1 cellular context compared by ENCODE assay signal in genomic region chr15:76931397-76932089, GRCh38.
TF ChIP-seq lines count a peak whose summit lies in the region.

A gene with protein sequence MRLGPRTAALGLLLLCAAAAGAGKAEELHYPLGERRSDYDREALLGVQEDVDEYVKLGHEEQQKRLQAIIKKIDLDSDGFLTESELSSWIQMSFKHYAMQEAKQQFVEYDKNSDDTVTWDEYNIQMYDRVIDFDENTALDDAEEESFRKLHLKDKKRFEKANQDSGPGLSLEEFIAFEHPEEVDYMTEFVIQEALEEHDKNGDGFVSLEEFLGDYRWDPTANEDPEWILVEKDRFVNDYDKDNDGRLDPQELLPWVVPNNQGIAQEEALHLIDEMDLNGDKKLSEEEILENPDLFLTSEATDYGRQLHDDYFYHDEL (plus strand): TSS chr15:76931749. CDS start chr15:76931842, 93 bp downstream.

TF ChIP-seq in HepG2, 621 proteins besides CTCF, POLR2A, EP300 and RAD21 (continued from another document and continues in another):
- TF ChIP-seq, protein P1, sequence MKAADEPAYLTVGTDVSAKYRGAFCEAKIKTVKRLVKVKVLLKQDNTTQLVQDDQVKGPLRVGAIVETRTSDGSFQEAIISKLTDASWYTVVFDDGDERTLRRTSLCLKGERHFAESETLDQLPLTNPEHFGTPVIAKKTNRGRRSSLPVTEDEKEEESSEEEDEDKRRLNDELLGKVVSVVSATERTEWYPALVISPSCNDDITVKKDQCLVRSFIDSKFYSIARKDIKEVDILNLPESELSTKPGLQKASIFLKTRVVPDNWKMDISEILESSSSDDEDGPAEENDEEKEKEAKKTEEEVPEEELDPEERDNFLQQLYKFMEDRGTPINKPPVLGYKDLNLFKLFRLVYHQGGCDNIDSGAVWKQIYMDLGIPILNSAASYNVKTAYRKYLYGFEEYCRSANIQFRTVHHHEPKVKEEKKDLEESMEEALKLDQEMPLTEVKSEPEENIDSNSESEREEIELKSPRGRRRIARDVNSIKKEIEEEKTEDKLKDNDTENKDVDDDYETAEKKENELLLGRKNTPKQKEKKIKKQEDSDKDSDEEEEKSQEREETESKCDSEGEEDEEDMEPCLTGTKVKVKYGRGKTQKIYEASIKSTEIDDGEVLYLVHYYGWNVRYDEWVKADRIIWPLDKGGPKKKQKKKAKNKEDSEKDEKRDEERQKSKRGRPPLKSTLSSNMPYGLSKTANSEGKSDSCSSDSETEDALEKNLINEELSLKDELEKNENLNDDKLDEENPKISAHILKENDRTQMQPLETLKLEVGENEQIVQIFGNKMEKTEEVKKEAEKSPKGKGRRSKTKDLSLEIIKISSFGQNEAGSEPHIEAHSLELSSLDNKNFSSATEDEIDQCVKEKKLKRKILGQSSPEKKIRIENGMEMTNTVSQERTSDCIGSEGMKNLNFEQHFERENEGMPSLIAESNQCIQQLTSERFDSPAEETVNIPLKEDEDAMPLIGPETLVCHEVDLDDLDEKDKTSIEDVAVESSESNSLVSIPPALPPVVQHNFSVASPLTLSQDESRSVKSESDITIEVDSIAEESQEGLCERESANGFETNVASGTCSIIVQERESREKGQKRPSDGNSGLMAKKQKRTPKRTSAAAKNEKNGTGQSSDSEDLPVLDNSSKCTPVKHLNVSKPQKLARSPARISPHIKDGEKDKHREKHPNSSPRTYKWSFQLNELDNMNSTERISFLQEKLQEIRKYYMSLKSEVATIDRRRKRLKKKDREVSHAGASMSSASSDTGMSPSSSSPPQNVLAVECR (CRISPR knock-in tag; IDR thresholded peaks at IDR 0.05; ENCODE audit: borderline replicate concordance) = peak; percentile 82
- no peak for TF ChIP-seq CC2D1A (CRISPR knock-in tag; IDR thresholded peaks at IDR 0.05)
- TF ChIP-seq RORA (CRISPR knock-in tag; IDR thresholded peaks at IDR 0.05) = no peak
- peak; percentile 53 for TF ChIP-seq HNRNPK (IDR thresholded peaks at IDR 0.05; ENCODE audit: low read depth, low read length, poor library complexity, severe bottlenecking)
- no peak for TF ChIP-seq ZNF34 (CRISPR knock-in tag; IDR thresholded peaks at IDR 0.05; ENCODE audit: borderline replicate concordance)
- TF ChIP-seq ZNF737 (CRISPR knock-in tag; IDR thresholded peaks at IDR 0.05; ENCODE audit: borderline replicate concordance) = no peak
- TF ChIP-seq CBX2 (IDR thresholded peaks at IDR 0.05; ENCODE audit: low read depth, low read length) = no peak
- TF ChIP-seq CBX2 (CRISPR knock-in tag; IDR thresholded peaks at IDR 0.05; ENCODE audit: low read depth) = no peak
- no peak for TF ChIP-seq HOXA7 (CRISPR knock-in tag; IDR thresholded peaks at IDR 0.05)
- TF ChIP-seq AGO1 (IDR thresholded peaks at IDR 0.05; ENCODE audit: low read depth, low read length, poor library complexity, severe bottlenecking) = no peak
- TF ChIP-seq ZNF33A (CRISPR knock-in tag; IDR thresholded peaks at IDR 0.05; ENCODE audit: borderline replicate concordance) = no peak
- TF ChIP-seq ZNF644 (CRISPR knock-in tag; IDR thresholded peaks at IDR 0.05; ENCODE audit: low read depth) = no peak
- TF ChIP-seq, protein P2, sequence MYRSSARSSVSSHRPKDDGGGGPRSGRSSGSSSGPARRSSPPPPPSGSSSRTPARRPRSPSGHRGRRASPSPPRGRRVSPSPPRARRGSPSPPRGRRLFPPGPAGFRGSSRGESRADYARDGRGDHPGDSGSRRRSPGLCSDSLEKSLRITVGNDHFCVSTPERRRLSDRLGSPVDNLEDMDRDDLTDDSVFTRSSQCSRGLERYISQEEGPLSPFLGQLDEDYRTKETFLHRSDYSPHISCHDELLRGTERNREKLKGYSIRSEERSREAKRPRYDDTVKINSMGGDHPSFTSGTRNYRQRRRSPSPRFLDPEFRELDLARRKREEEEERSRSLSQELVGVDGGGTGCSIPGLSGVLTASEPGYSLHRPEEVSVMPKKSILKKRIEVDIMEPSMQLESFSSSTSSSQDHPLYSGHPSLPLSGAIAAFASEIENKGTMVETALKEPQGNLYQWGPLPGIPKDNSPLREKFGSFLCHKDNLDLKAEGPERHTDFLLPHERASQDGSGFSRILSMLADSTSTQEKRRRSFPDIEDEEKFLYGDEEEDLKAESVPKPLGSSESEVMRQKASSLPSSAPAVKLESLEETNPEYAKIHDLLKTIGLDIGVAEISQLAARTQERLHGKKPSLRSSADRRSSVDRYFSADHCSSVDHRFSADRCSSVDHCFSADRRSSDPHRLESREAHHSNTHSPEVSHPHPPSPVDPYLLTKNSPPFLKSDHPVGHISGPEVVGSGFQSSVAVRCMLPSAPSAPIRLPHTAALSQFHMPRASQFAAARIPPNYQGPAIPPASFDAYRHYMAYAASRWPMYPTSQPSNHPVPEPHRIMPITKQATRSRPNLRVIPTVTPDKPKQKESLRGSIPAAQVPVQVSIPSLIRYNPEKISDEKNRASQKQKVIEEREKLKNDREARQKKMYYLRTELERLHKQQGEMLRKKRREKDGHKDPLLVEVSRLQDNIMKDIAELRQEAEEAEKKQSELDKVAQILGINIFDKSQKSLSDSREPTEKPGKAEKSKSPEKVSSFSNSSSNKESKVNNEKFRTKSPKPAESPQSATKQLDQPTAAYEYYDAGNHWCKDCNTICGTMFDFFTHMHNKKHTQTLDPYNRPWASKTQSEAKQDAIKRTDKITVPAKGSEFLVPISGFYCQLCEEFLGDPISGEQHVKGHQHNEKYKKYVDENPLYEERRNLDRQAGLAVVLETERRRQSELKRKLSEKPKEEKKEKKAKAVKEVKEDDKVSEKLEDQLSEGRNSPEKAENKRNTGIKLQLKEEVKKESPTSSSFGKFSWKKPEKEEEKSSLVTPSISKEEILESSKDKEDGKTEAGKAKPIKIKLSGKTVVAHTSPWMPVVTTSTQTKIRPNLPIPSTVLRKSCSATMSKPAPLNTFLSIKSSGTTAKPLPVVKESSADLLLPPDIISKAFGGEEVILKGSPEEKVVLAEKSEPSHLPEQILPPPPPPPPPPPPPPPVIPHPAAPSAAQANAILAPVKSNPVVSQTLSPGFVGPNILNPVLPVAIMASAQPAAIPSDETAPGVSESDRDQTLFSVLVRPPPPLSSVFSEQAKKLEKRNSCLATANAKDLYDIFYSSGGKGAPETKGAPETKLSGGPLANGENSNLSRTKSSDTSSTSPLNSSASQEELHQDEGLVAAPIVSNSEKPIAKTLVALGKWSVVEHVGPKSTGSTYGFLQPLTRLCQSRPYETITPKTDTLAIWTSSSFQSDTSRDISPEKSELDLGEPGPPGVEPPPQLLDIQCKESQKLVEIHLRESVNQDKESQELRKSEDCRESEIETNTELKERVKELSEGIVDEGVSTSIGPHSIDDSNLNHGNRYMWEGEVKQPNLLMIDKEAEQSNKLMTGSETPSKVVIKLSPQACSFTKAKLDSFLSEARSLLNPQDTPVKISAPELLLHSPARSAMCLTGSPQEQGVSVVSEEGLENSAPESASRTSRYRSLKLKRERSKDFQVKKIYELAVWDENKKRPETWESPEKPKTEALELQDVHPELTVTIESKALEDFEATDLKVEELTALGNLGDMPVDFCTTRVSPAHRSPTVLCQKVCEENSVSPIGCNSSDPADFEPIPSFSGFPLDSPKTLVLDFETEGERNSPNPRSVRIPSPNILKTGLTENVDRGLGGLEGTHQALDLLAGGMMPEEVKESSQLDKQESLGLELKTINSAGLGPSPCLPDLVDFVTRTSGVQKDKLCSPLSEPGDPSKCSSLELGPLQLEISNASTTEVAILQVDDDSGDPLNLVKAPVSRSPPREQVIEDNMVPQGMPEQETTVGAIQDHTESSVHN (CRISPR knock-in tag; IDR thresholded peaks at IDR 0.05) = no peak
- TF ChIP-seq, protein P3, sequence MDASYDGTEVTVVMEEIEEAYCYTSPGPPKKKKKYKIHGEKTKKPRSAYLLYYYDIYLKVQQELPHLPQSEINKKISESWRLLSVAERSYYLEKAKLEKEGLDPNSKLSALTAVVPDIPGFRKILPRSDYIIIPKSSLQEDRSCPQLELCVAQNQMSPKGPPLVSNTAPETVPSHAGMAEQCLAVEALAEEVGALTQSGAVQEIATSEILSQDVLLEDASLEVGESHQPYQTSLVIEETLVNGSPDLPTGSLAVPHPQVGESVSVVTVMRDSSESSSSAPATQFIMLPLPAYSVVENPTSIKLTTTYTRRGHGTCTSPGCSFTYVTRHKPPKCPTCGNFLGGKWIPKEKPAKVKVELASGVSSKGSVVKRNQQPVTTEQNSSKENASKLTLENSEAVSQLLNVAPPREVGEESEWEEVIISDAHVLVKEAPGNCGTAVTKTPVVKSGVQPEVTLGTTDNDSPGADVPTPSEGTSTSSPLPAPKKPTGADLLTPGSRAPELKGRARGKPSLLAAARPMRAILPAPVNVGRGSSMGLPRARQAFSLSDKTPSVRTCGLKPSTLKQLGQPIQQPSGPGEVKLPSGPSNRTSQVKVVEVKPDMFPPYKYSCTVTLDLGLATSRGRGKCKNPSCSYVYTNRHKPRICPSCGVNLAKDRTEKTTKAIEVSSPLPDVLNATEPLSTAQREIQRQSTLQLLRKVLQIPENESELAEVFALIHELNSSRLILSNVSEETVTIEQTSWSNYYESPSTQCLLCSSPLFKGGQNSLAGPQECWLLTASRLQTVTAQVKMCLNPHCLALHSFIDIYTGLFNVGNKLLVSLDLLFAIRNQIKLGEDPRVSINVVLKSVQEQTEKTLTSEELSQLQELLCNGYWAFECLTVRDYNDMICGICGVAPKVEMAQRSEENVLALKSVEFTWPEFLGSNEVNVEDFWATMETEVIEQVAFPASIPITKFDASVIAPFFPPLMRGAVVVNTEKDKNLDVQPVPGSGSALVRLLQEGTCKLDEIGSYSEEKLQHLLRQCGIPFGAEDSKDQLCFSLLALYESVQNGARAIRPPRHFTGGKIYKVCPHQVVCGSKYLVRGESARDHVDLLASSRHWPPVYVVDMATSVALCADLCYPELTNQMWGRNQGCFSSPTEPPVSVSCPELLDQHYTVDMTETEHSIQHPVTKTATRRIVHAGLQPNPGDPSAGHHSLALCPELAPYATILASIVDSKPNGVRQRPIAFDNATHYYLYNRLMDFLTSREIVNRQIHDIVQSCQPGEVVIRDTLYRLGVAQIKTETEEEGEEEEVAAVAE (CRISPR knock-in tag; IDR thresholded peaks at IDR 0.05; ENCODE audit: borderline replicate concordance) = peak; percentile 79; the same call in 1 of the 2 replicates
- TF ChIP-seq JUNB (CRISPR knock-in tag; IDR thresholded peaks at IDR 0.05; ENCODE audit: borderline replicate concordance) = no peak
- TF ChIP-seq CAMTA2 (CRISPR knock-in tag; IDR thresholded peaks at IDR 0.05; ENCODE audit: borderline replicate concordance) = no peak
- TF ChIP-seq PITX1 (CRISPR knock-in tag; IDR thresholded peaks at IDR 0.05) = no peak
- TF ChIP-seq XRCC5 (optimal IDR thresholded peaks at IDR 0.05; ENCODE audit: low read length) = peak; percentile 15
- TF ChIP-seq BHLHE40 (IDR thresholded peaks at IDR 0.05; ENCODE audit: low read length) = no peak
- TF ChIP-seq ZSCAN29 (CRISPR knock-in tag; conservative IDR thresholded peaks at IDR 0.05) = no peak
- TF ChIP-seq ZNF7 (CRISPR knock-in tag; IDR thresholded peaks at IDR 0.05) = no peak
- TF ChIP-seq HMG20B (CRISPR knock-in tag; conservative IDR thresholded peaks at IDR 0.05) = no peak
- TF ChIP-seq CSRNP2 (CRISPR knock-in tag; conservative IDR thresholded peaks at IDR 0.05; ENCODE audit: low read depth) = no peak
- no peak for TF ChIP-seq ZFP82 (CRISPR knock-in tag; IDR thresholded peaks at IDR 0.05; ENCODE audit: borderline replicate concordance)
- no peak for TF ChIP-seq ZNF749 (CRISPR knock-in tag; IDR thresholded peaks at IDR 0.05; ENCODE audit: borderline replicate concordance)
- no peak for TF ChIP-seq MTF2 (CRISPR knock-in tag; IDR thresholded peaks at IDR 0.05; ENCODE audit: borderline replicate concordance)
- no peak for TF ChIP-seq ZNF552 (CRISPR knock-in tag; IDR thresholded peaks at IDR 0.05; ENCODE audit: borderline replicate concordance)
- no peak for TF ChIP-seq ZNF17 (CRISPR knock-in tag; IDR thresholded peaks at IDR 0.05)
- no peak for TF ChIP-seq THYN1 (CRISPR knock-in tag; IDR thresholded peaks at IDR 0.05; ENCODE audit: borderline replicate concordance, low read depth)
- TF ChIP-seq, protein P4, sequence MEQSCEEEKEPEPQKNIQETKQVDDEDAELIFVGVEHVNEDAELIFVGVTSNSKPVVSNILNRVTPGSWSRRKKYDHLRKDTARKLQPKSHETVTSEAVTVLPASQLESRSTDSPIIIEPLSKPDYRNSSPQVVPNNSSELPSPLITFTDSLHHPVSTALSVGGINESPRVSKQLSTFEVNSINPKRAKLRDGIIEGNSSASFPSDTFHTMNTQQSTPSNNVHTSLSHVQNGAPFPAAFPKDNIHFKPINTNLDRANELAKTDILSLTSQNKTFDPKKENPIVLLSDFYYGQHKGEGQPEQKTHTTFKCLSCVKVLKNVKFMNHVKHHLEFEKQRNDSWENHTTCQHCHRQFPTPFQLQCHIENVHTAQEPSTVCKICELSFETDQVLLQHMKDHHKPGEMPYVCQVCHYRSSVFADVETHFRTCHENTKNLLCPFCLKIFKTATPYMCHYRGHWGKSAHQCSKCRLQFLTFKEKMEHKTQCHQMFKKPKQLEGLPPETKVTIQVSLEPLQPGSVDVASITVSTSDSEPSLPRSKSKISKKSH (CRISPR knock-in tag; IDR thresholded peaks at IDR 0.05; ENCODE audit: borderline replicate concordance) = no peak
- TF ChIP-seq, protein P5, sequence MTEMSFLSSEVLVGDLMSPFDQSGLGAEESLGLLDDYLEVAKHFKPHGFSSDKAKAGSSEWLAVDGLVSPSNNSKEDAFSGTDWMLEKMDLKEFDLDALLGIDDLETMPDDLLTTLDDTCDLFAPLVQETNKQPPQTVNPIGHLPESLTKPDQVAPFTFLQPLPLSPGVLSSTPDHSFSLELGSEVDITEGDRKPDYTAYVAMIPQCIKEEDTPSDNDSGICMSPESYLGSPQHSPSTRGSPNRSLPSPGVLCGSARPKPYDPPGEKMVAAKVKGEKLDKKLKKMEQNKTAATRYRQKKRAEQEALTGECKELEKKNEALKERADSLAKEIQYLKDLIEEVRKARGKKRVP (CRISPR knock-in tag; IDR thresholded peaks at IDR 0.05) = no peak
- no peak for TF ChIP-seq HDAC6 (IDR thresholded peaks at IDR 0.05; ENCODE audit: low read depth, low read length)
- TF ChIP-seq ELF1 (CRISPR knock-in tag; IDR thresholded peaks at IDR 0.05) = no peak
- no peak for TF ChIP-seq ZNF589 (CRISPR knock-in tag; conservative IDR thresholded peaks at IDR 0.05)
- TF ChIP-seq MED1 (CRISPR knock-in tag; IDR thresholded peaks at IDR 0.05) = peak; percentile 46
- no peak for TF ChIP-seq CEBPB (IDR thresholded peaks at IDR 0.05; ENCODE audit: borderline replicate concordance, low read depth, low read length)
